In genomic region chr14:29724991-29725390, GRCh38 we compare ENCODE assay signal across 1 cellular context.
TF ChIP-seq lines count a peak whose summit lies in the region.

No MANE protein-coding gene starts in this region.

TF ChIP-seq in GM23338, 12 proteins besides CTCF, POLR2A, EP300 and RAD21:
- TF ChIP-seq REST (IDR thresholded peaks at IDR 0.05; ENCODE audit: unreplicated experiment), result peak; percentile 83
- TF ChIP-seq ETS1 (IDR thresholded peaks at IDR 0.05), result no peak
